In genomic region chr2:69554568-69554967, GRCh38 we compare ENCODE assay signal across 15 cellular contexts.
DNase-seq lines count a peak whose midpoint lies in the region; ATAC-seq lines count a peak whose summit lies in the region.
"Had no signal": no experiment of that assay in that cellular context is flagged by ENCODE, and none has a peak within 500 bp of the region (broad histone marks: within the 10 kb centered on the region; RNA-seq: fewer than 3 reads in every experiment).

No MANE protein-coding gene starts in this region.

- no peak for ATAC-seq in activated CD8-positive, alpha-beta memory T cell treated with anti-CD3 and anti-CD28 coated beads, Interleukin-2, amount 10 ng/mL, durations not matched to agents 7 days and 5 days
- ATAC-seq in HG02610 (IDR thresholded peaks at IDR 0.05; ENCODE audit: unreplicated experiment), result peak; percentile 39
- ATAC-seq in GM18867 (IDR thresholded peaks at IDR 0.05; ENCODE audit: unreplicated experiment), result no peak

- H3K4me1 ChIP-seq in adipocyte (ENCODE audit: control insufficient read depth, insufficient read depth, low read length) (peaks cover 19% of the 10 kb centered on the region), skeletal muscle tissue (ENCODE audit: control insufficient read depth in 3 of 3, insufficient read depth in 3 of 3, low read length in 3 of 3) (peaks cover 6 to 18% (median 8%) of the 10 kb centered on the region in 3 donors)
- H3K4me1 ChIP-seq: neural progenitor cell had no signal

- peaks cover 2% of the 10 kb centered on the region for H3K9me3 Mint-ChIP-seq in activated CD8-positive, alpha-beta memory T cell treated with anti-CD3 and anti-CD28 coated beads, Interleukin-2, amount 10 ng/mL, durations not matched to agents 7 days and 5 days (ENCODE audit: low read depth)
- H3K9me3 Mint-ChIP-seq: neural progenitor cell had no signal

- CTCF ChIA-PET in activated CD8-positive, alpha-beta memory T cell treated with anti-CD3 and anti-CD28 coated beads, Interleukin-2, amount 10 ng/mL, durations not matched to agents 7 days and 5 days (lab: Charles Lee), result interaction anchor here (0.8 to 2.9 kb wide), 2 partner anchors 11 to 118 kb away, joined by 3 to 25 read pairs; partner anchors contain the start of gene NFU1

- peak overlapping the region; percentile 28 for H3K9ac ChIP-seq in adipocyte (ENCODE audit: low read length)
- H3K9ac ChIP-seq in skeletal muscle tissue (ENCODE audit: low read depth in 1 of 3, low read length in 3 of 3), result no peak overlapping the region
- H3K9ac ChIP-seq: neural progenitor cell had no signal

- peak overlapping the region; percentile 9 for H3K27ac Mint-ChIP-seq in activated CD8-positive, alpha-beta memory T cell treated with anti-CD3 and anti-CD28 coated beads, Interleukin-2, amount 10 ng/mL, durations not matched to agents 7 days and 5 days
- H3K27ac Mint-ChIP-seq: neural progenitor cell had no signal

- peak overlapping the region; percentile 39 for H3K4me3 ChIP-seq in adipocyte (ENCODE audit: low read length)
- H3K4me3 ChIP-seq in skeletal muscle tissue (ENCODE audit: low read length in 3 of 3), result no peak overlapping the region
- H3K4me3 ChIP-seq: neural progenitor cell had no signal

- H3K36me3 Mint-ChIP-seq in activated CD8-positive, alpha-beta memory T cell treated with anti-CD3 and anti-CD28 coated beads, Interleukin-2, amount 10 ng/mL, durations not matched to agents 7 days and 5 days, result peaks cover 35% of the 10 kb centered on the region

- peaks cover 15% of the 10 kb centered on the region for H3K4me1 Mint-ChIP-seq in activated CD8-positive, alpha-beta memory T cell treated with anti-CD3 and anti-CD28 coated beads, Interleukin-2, amount 10 ng/mL, durations not matched to agents 7 days and 5 days
- H3K4me1 Mint-ChIP-seq: neural progenitor cell had no signal

- H3K27ac ChIP-seq in skeletal muscle tissue (ENCODE audit: low read depth, low read length), result peak overlapping the region; percentile 4
- H3K27ac ChIP-seq: neural progenitor cell had no signal

- H3K9me3 ChIP-seq in adipocyte (ENCODE audit: control insufficient read depth, low read length) (no peaks in the 10 kb centered on the region), skeletal muscle tissue (ENCODE audit: control insufficient read depth in 3 of 3, low read length in 3 of 3) (no peaks in the 10 kb centered on the region)

- no peaks in the 10 kb centered on the region for H3K36me3 ChIP-seq in adipocyte (ENCODE audit: control insufficient read depth, insufficient read depth, low read length, severe bottlenecking)
- H3K36me3 ChIP-seq in skeletal muscle tissue (ENCODE audit: control insufficient read depth in 3 of 3, insufficient read depth in 3 of 3, low read length in 3 of 3), result no peaks in the 10 kb centered on the region
- H3K36me3 ChIP-seq: neural progenitor cell had no signal

- no peaks in the 10 kb centered on the region for H3K27me3 Mint-ChIP-seq in activated CD8-positive, alpha-beta memory T cell treated with anti-CD3 and anti-CD28 coated beads, Interleukin-2, amount 10 ng/mL, durations not matched to agents 7 days and 5 days

- H3K27me3 ChIP-seq in adipocyte (replicated peaks; ENCODE audit: control insufficient read depth, insufficient read depth, low read length) (no peaks in the 10 kb centered on the region), skeletal muscle tissue (ENCODE audit: control insufficient read depth in 3 of 3, insufficient read depth in 3 of 3, low read length in 3 of 3) (no peaks in the 10 kb centered on the region)
- H3K27me3 ChIP-seq: dorsolateral prefrontal cortex, neural progenitor cell had no signal

- no peak for DNase-seq in activated CD8-positive, alpha-beta memory T cell treated with anti-CD3 and anti-CD28 coated beads, Interleukin-2, amount 10 ng/mL, durations not matched to agents 7 days and 5 days
- no peak for DNase-seq in activated CD8-positive, alpha-beta memory T cell treated with anti-CD3 and anti-CD28 coated beads for 24 hours
- DNase-seq in adipocyte (ENCODE audit: low read depth) (no peak), AML-193 (lab: John Stamatoyannopoulos, UW) (no peak)
- DNase-seq in stimulated activated CD4-positive, alpha-beta T cell treated with anti-CD3 and anti-CD28 coated beads, Interleukin-12 subunit alpha, Interleukin-12 subunit beta, amount 100 ng/mL, for 4 hours, result no peak
- DNase-seq: aorta, DMS153, dorsolateral prefrontal cortex, kidney glomerular epithelial cell, NCI-H1092 treated with DMSO at 0.1 percent for 48 hours, NCI-H345 had no signal

- no peak overlapping the region for H3K4me3 Mint-ChIP-seq in activated CD8-positive, alpha-beta memory T cell treated with anti-CD3 and anti-CD28 coated beads, Interleukin-2, amount 10 ng/mL, durations not matched to agents 7 days and 5 days
- H3K4me3 Mint-ChIP-seq: neural progenitor cell had no signal
